ENCODE assay signal across 18 cellular contexts in genomic region chr2:52882974-52883373, GRCh38.
DNase-seq lines count a peak whose midpoint lies in the region; ATAC-seq and TF ChIP-seq lines count a peak whose summit lies in the region.
"Had no signal": no experiment of that assay in that cellular context is flagged by ENCODE, and none has a peak within 500 bp of the region (broad histone marks: within the 10 kb centered on the region; RNA-seq: fewer than 3 reads in every experiment).

No MANE protein-coding gene starts in this region.

- BruUV-seq in IMR-90 (replicated peaks; lab: Mats Ljungman, UMichigan) = no TSS peak

- TF ChIP-seq CTCF in HEK293 (tag by site-specific recombination; IDR thresholded peaks at IDR 0.05) (no peak), IMR-90 (conservative IDR thresholded peaks at IDR 0.05; ENCODE audit: low read depth, low read length) (no peak), progenitor cell of endocrine pancreas (IDR thresholded peaks at IDR 0.05; ENCODE audit: unreplicated experiment) (no peak)

- H3K36me3 ChIP-seq in HEK293 (ENCODE audit: control insufficient read depth in 2 of 2, insufficient read depth in 1 of 2, low read length in 2 of 2) (no peaks in the 10 kb centered on the region), IMR-90 (ENCODE audit: control insufficient read depth, insufficient read depth, low read length) (no peaks in the 10 kb centered on the region), neuronal stem cell (replicated peaks in 1 of 2; ENCODE audit: control insufficient read depth in 2 of 2, insufficient read depth in 2 of 2, low read length in 2 of 2) (no peaks in the 10 kb centered on the region)
- H3K36me3 ChIP-seq: BLaER1, HAP-1 had no signal

- H3K27ac Mint-ChIP-seq in stimulated activated naive B cell treated with anti-CD40 and anti-IgM and Interleukin-4, amounts not matched to agents 10 μg/mL and 1 μg/mL and 100 μg/mL, for 72 hours = no peak overlapping the region
- no peak overlapping the region for H3K27ac Mint-ChIP-seq in progenitor cell of endocrine pancreas
- H3K27ac Mint-ChIP-seq: B cell; CD4-positive, alpha-beta T cell; CD8-positive, alpha-beta memory T cell had no signal

- no peaks in the 10 kb centered on the region for H3K36me3 Mint-ChIP-seq in stimulated activated naive B cell treated with anti-CD40 and anti-IgM and Interleukin-4, amounts not matched to agents 10 μg/mL and 1 μg/mL and 100 μg/mL, for 72 hours
- no peaks in the 10 kb centered on the region for H3K36me3 Mint-ChIP-seq in progenitor cell of endocrine pancreas (ENCODE audit: insufficient read depth)

- peaks cover 4% of the 10 kb centered on the region; the same call in 1 of the 2 replicates for H3K9me1 ChIP-seq in IMR-90 (ENCODE audit: insufficient read depth, low read length)

- H3K27me3 Mint-ChIP-seq in stimulated activated naive B cell treated with anti-CD40 and anti-IgM and Interleukin-4, amounts not matched to agents 10 μg/mL and 1 μg/mL and 100 μg/mL, for 72 hours = no peaks in the 10 kb centered on the region
- no peaks in the 10 kb centered on the region for H3K27me3 Mint-ChIP-seq in progenitor cell of endocrine pancreas
- H3K27me3 Mint-ChIP-seq: B cell; CD4-positive, alpha-beta T cell; CD8-positive, alpha-beta memory T cell had no signal

- H3K4me1 Mint-ChIP-seq in stimulated activated naive B cell treated with anti-CD40 and anti-IgM and Interleukin-4, amounts not matched to agents 10 μg/mL and 1 μg/mL and 100 μg/mL, for 72 hours = no peaks in the 10 kb centered on the region
- no peaks in the 10 kb centered on the region for H3K4me1 Mint-ChIP-seq in progenitor cell of endocrine pancreas (ENCODE audit: low read depth)
- H3K4me1 Mint-ChIP-seq: B cell; CD8-positive, alpha-beta memory T cell had no signal

- H3K56ac ChIP-seq in IMR-90 (ENCODE audit: extremely low read depth, insufficient read depth, low read length) = no peak overlapping the region

- H2BK15ac ChIP-seq in IMR-90 (ENCODE audit: low read depth, low read length) (peak overlapping the region; percentile 33; the same call in 2 of the 3 replicates), neuronal stem cell (ENCODE audit: low read length) (no peak overlapping the region)

- 80% methylated on average over 2 of the region's 2 CpGs; no CpG with 5 or more reads in 1 of the 2 experiments for WGBS in IMR-90 (ENCODE audit: extremely low coverage in 2 of 2, insufficient read length in 1 of 2), 2 experiments
- no CpG with 5 or more reads among the region's 2 CpGs for WGBS in neuronal stem cell (ENCODE audit: extremely low coverage in 2 of 2, insufficient read length in 2 of 2, insufficient replicate concordance in 1 of 2), 2 donors

- POLR2A ChIA-PET in HEK293 (lab: Yijun Ruan, JAX) = no interaction called here
- POLR2A ChIA-PET in IMR-90 (lab: Charles Lee; ENCODE audit: unreplicated experiment) = no interaction called here

- H3K27me3 ChIP-seq in IMR-90 (ENCODE audit: control insufficient read depth, insufficient read depth, low read length) (no peaks in the 10 kb centered on the region), neuronal stem cell (ENCODE audit: control insufficient read depth in 3 of 3, insufficient read depth in 3 of 3, low read depth in 1 of 3, low read length in 3 of 3) (no peaks in the 10 kb centered on the region)
- H3K27me3 ChIP-seq: BLaER1 had no signal

- H4K91ac ChIP-seq in IMR-90 (ENCODE audit: insufficient read depth, low read depth, low read length) (peak overlapping the region; percentile 59; the same call in 1 of the 2 replicates), neuronal stem cell (ENCODE audit: low read depth, low read length, poor library complexity) (no peak overlapping the region)

- H3K9me3 ChIP-seq in HEK293 (ENCODE audit: control insufficient read depth, insufficient read depth, low read depth, low read length) (no peaks in the 10 kb centered on the region), IMR-90 (ENCODE audit: control insufficient read depth, insufficient read depth, low read length) (no peaks in the 10 kb centered on the region), neuronal stem cell (replicated peaks in 1 of 2; ENCODE audit: control insufficient read depth in 2 of 2, insufficient read depth in 1 of 2, low read depth in 1 of 2, low read length in 2 of 2) (no peaks in the 10 kb centered on the region)
- H3K9me3 ChIP-seq: BLaER1, HAP-1 had no signal

- dilution Hi-C loops in IMR-90 (cut with HindIII; ENCODE audit: low sequenced_read_pairs, unreplicated experiment) = no loop called here

- H3K23ac ChIP-seq in IMR-90 (ENCODE audit: low read depth, low read length) = no peak overlapping the region
- peak overlapping the region; percentile 4 for H3K23ac ChIP-seq in neuronal stem cell (ENCODE audit: low read depth, low read length, poor library complexity)

- peaks cover 0 to 2% of the 10 kb centered on the region in 2 donors for H3K9me3 Mint-ChIP-seq in stimulated activated naive B cell treated with anti-CD40 and anti-IgM and Interleukin-4, amounts not matched to agents 10 μg/mL and 1 μg/mL and 100 μg/mL, for 72 hours
- no peaks in the 10 kb centered on the region for H3K9me3 Mint-ChIP-seq in progenitor cell of endocrine pancreas (ENCODE audit: low read depth)
- H3K9me3 Mint-ChIP-seq: CD4-positive, alpha-beta T cell had no signal

- H3K4me1 ChIP-seq in HEK293 (ENCODE audit: control insufficient read depth, insufficient read depth, low read length) (no peaks in the 10 kb centered on the region), IMR-90 (ENCODE audit: control insufficient read depth, insufficient read depth, low read length) (peaks cover 9% of the 10 kb centered on the region), neuronal stem cell (ENCODE audit: control insufficient read depth in 2 of 2, insufficient read depth in 1 of 2, low read depth in 1 of 2, low read length in 2 of 2) (no peaks in the 10 kb centered on the region)
- H3K4me1 ChIP-seq: BLaER1, HAP-1 had no signal

- no peak overlapping the region for H3K27ac ChIP-seq in HEK293 (ENCODE audit: extremely low read depth, low read depth, low read length)
- H3K27ac ChIP-seq in IMR-90 (ENCODE audit: insufficient read depth, low read length) = no peak overlapping the region
- no peak overlapping the region for H3K27ac ChIP-seq in neuronal stem cell (replicated peaks; ENCODE audit: low read length)
- H3K27ac ChIP-seq: BLaER1, C4-2B, GM23248 had no signal

- H2AK9ac ChIP-seq in IMR-90 (replicated peaks; ENCODE audit: low read depth, low read length, poor library complexity) = no peak overlapping the region

- peak overlapping the region; percentile 81; the same call in 1 of the 2 replicates for H4K5ac ChIP-seq in IMR-90 (ENCODE audit: low read depth, low read length)

- CTCF ChIA-PET in HEK293 (lab: Yijun Ruan, JAX) (no interaction called here), IMR-90 (lab: Yijun Ruan, JAX) (no interaction called here)

- H3K9ac ChIP-seq in IMR-90 (ENCODE audit: low read depth, low read length) = no peak overlapping the region
- peak overlapping the region; percentile 53 for H3K9ac ChIP-seq in neuronal stem cell (ENCODE audit: low read depth, low read length, poor library complexity)
- H3K9ac ChIP-seq: BLaER1, GM23248 had no signal

- no peak for DNase-seq in IMR-90
- DNase-seq in neuronal stem cell (ENCODE audit: low spot score) = no peak
- DNase-seq in NCI-H748 treated with DMSO at 0.1 percent for 48 hours (lab: John Stamatoyannopoulos, UW) = no peak
- DNase-seq in stimulated activated naive B cell treated with anti-CD40 and anti-IgM and Interleukin-4, amounts not matched to agents 10 μg/mL and 1 μg/mL and 100 μg/mL, for 72 hours = no peak
- DNase-seq in progenitor cell of endocrine pancreas (ENCODE audit: low spot score, unreplicated experiment) = no peak
- DNase-seq: CD4-positive, alpha-beta T cell; CD8-positive, alpha-beta memory T cell; DMS 273 treated with DMSO at 0.1 percent for 48 hours; DMS79; EL; GDM1; GM23248 had no signal

- H3K4ac ChIP-seq in IMR-90 (ENCODE audit: low read depth, low read length) (peak overlapping the region; percentile 71), neuronal stem cell (ENCODE audit: low read length) (no peak overlapping the region)

- no peak for ATAC-seq in IMR-90 (ENCODE audit: low read depth)
- ATAC-seq in stimulated activated naive B cell treated with anti-CD40 and anti-IgM and Interleukin-4, amounts not matched to agents 10 μg/mL and 1 μg/mL and 100 μg/mL, for 72 hours (replicated peaks) = no peak
- ATAC-seq: GM12878 had no signal

- no peak for TF ChIP-seq RAD21 in IMR-90 (IDR thresholded peaks at IDR 0.05; ENCODE audit: low read length)

- in situ Hi-C loops in IMR-90 (cut with MboI; ENCODE audit: low sequenced_read_pairs) = no loop called here

- H4K8ac ChIP-seq in IMR-90 (ENCODE audit: low read depth in 2 of 2, low read length in 2 of 2) = no peak overlapping the region; a peak in 1 of 4 replicates
- H4K8ac ChIP-seq in neuronal stem cell (ENCODE audit: low read depth, low read length) = no peak overlapping the region

- peak overlapping the region; percentile 9 for H2BK5ac ChIP-seq in IMR-90 (ENCODE audit: low read depth, low read length, poor library complexity, severe bottlenecking)
- H2BK5ac ChIP-seq in neuronal stem cell (ENCODE audit: low read length) = no peak overlapping the region

- H2AFZ ChIP-seq in IMR-90 (replicated peaks; ENCODE audit: low read length, poor library complexity) (no peak overlapping the region), neuronal stem cell (ENCODE audit: low read length) (no peak overlapping the region)
- H2AFZ ChIP-seq: GM23248 had no signal

- H2BK12ac ChIP-seq in neuronal stem cell (ENCODE audit: low read length) = no peak overlapping the region

- H3K18ac ChIP-seq in IMR-90 (ENCODE audit: low read depth, low read length) (peak overlapping the region; percentile 54; the same call in 1 of the 2 replicates), neuronal stem cell (ENCODE audit: low read length) (no peak overlapping the region)

- H3K4me3 Mint-ChIP-seq in stimulated activated naive B cell treated with anti-CD40 and anti-IgM and Interleukin-4, amounts not matched to agents 10 μg/mL and 1 μg/mL and 100 μg/mL, for 72 hours = no peak overlapping the region
- H3K4me3 Mint-ChIP-seq in progenitor cell of endocrine pancreas (ENCODE audit: low read depth) = no peak overlapping the region
- H3K4me3 Mint-ChIP-seq: B cell; CD4-positive, alpha-beta T cell; CD8-positive, alpha-beta memory T cell had no signal

- H2BK120ac ChIP-seq in IMR-90 (ENCODE audit: low read depth, low read length) (peak overlapping the region; percentile 42; the same call in 1 of the 2 replicates), neuronal stem cell (ENCODE audit: low read depth, low read length) (no peak overlapping the region)

- no peak overlapping the region; the same call in 1 of the 2 replicates for H3K14ac ChIP-seq in IMR-90 (replicated peaks; ENCODE audit: low read depth, low read length)
- H3K14ac ChIP-seq in neuronal stem cell (ENCODE audit: low read length) = peak overlapping the region; percentile 42

- H3K79me1 ChIP-seq in IMR-90 (ENCODE audit: low read depth in 1 of 2, low read length in 2 of 2) (no peaks in the 10 kb centered on the region), neuronal stem cell (ENCODE audit: low read depth, low read length) (no peaks in the 10 kb centered on the region)

- TF ChIP-seq POLR2A in IMR-90 (IDR thresholded peaks at IDR 0.05; ENCODE audit: low read depth, low read length) = no peak

- no peaks in the 10 kb centered on the region for H4K20me1 ChIP-seq in IMR-90 (ENCODE audit: insufficient read depth, low read length)
- H4K20me1 ChIP-seq: BLaER1 had no signal

- peak overlapping the region; percentile 50; the same call in 1 of the 2 replicates for H2BK20ac ChIP-seq in IMR-90 (ENCODE audit: low read depth, low read length)

- H3K4me3 ChIP-seq in HEK293 (ENCODE audit: low read depth, low read length) (no peak overlapping the region), IMR-90 (ENCODE audit: insufficient read depth, low read depth, low read length) (no peak overlapping the region), neuronal stem cell (ENCODE audit: low read length in 2 of 2) (peak overlapping the region in 1 of 2 donors; percentile 67)
- H3K4me3 ChIP-seq: BLaER1, GM12878, GM23248, HAP-1 had no signal

- intact Hi-C loops in IMR-90 (cut with micrococcal nuclease) = no loop called here

- H2AK5ac ChIP-seq in IMR-90 (ENCODE audit: low read depth, low read length) (peak overlapping the region; percentile 22), neuronal stem cell (ENCODE audit: low read depth, low read length) (no peak overlapping the region)

- H3K4me2 ChIP-seq in IMR-90 (ENCODE audit: low read depth, low read length) (no peak overlapping the region), neuronal stem cell (ENCODE audit: insufficient read depth, low read length, poor library complexity, severe bottlenecking) (no peak overlapping the region)
- H3K4me2 ChIP-seq: BLaER1 had no signal
